27 cellular contexts compared by ENCODE assay signal in the genomic region with DNA sequence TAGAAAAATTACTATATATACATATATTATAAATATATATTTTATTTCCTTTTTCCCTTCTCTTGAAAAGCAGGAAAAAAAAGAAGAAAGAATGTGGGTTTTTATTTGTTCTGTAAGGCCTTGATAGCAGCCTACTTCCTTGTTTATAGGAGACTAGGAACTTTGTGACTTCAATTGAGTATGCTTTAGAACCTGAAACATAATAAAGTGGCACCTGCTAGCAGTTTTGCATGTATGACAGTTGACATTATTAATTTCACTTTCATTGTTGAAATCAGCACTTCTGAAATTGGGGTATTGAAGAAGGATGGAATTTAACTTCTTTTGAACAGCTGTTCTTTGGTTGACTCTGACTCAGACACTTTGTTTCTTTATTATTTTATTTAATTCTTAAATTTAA.
"Had no signal": no experiment of that assay in that cellular context is flagged by ENCODE, and none has a peak within 500 bp of the region (broad histone marks: within the 10 kb centered on the region; RNA-seq: fewer than 3 reads in every experiment).

No MANE protein-coding gene starts in this region.

- ATAC-seq: gastrocnemius medialis; left ventricle myocardium superior; naive thymus-derived CD4-positive, alpha-beta T cell; right lobe of liver; stimulated activated naive B cell treated with anti-CD40 and anti-IgM and Interleukin-4, amounts not matched to agents 10 μg/mL and 1 μg/mL and 100 μg/mL, for 72 hours had no signal

- H3K27me3 ChIP-seq: ascending aorta, cardiac muscle cell, colonic mucosa, dorsolateral prefrontal cortex, gastrocnemius medialis, ovary, right lobe of liver, testis had no signal

- H3K4me1 ChIP-seq: ascending aorta, colonic mucosa, gastrocnemius medialis, testis had no signal

- H3K27ac ChIP-seq: ascending aorta, cardiac muscle cell, colonic mucosa, dorsolateral prefrontal cortex, gastrocnemius medialis, ovary, right lobe of liver, skin epidermis, testis had no signal

- H3K9me3 ChIP-seq: colonic mucosa, gastrocnemius medialis, right lobe of liver, testis had no signal

- DNase-seq: activated CD4-positive, alpha-beta memory T cell treated with anti-CD3 and anti-CD28 coated beads for 36 hours; activated CD4-positive, alpha-beta T cell treated with anti-CD3 and anti-CD28 coated beads, Interleukin-2, amount 10 ng/mL, durations not matched to agents 24 days and 14 days; activated CD4-positive, CD25-positive, alpha-beta regulatory T cell treated with anti-CD3 and anti-CD28 coated beads, Interleukin-2, amount 50 U/mL, for 72 hours; activated CD8-positive, alpha-beta memory T cell treated with anti-CD3 and anti-CD28 coated beads, Interleukin-2, amount 50 U/mL, for 4 hours; activated effector memory CD4-positive, alpha-beta T cell treated with anti-CD3 and anti-CD28 coated beads, Interleukin-2, amount 50 U/mL, for 16 hours; activated naive CD4-positive, alpha-beta T cell treated with anti-CD3 and anti-CD28 coated beads for 36 hours; activated naive CD8-positive, alpha-beta T cell treated with anti-CD3 and anti-CD28 coated beads, Interleukin-2, amount 10 ng/mL, durations not matched to agents 7 days and 5 days; activated T-cell treated with anti-CD3 and anti-CD28 coated beads, Interleukin-2, amount 50 U/mL, for 1 hour; cerebellar nuclear complex; colonic mucosa; dorsolateral prefrontal cortex; effector memory CD4-positive, alpha-beta T cell; erythroblast; gastrocnemius medialis; glutamatergic neuron; islet precursor cell; left ventricle myocardium superior; naive thymus-derived CD4-positive, alpha-beta T cell; ovary; right lobe of liver; stimulated activated naive B cell treated with anti-CD40 and anti-IgM and Interleukin-4, amounts not matched to agents 10 μg/mL and 1 μg/mL and 100 μg/mL, for 72 hours; T1000; testis; trophoblast cell had no signal

- H3K4me3 ChIP-seq: ascending aorta, cardiac muscle cell, colonic mucosa, dorsolateral prefrontal cortex, gastrocnemius medialis, ovary, right lobe of liver, skin epidermis, testis had no signal

- H3K36me3 ChIP-seq: ascending aorta, cardiac muscle cell, colonic mucosa, gastrocnemius medialis, ovary, right lobe of liver had no signal
